8 cellular contexts compared by ENCODE assay signal in the genomic region with DNA sequence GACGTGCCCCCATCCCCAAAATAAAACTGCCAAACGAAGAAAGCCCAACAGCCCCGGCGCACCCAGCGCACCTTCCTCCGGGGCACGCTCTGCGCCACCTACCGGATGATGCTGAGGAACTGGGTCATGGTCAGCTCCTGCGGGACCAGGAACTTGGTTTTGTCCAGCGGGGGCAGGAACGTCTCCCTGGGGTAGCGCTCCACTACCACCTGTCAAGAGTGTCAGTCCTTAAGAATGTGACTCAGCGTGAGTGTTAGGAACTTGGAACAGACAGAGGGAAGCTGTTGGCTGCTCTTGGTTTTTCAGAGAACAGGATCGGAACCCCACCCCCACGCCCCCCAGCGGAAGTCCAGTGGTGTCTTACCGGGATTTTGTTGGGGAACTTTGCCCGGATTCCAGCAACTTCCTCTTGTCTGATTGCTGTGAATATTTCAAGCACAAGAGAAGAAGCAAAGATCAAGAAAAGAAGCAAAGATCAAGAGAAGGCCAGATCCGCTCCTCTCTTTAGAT. TPM values are rescaled to one million over a fixed set of nuclear protein-coding genes. Genes with fewer than 3 reads are reported as not detected.
DNase-seq lines count a peak whose midpoint lies in the region; ATAC-seq and TF ChIP-seq lines count a peak whose summit lies in the region.

No MANE protein-coding gene starts in this region.

- peak; percentile 84 for TF ChIP-seq CTCF in PC-3 (conservative IDR thresholded peaks at IDR 0.05; ENCODE audit: low read depth, low read length)
- TF ChIP-seq CTCF in nephron (IDR thresholded peaks at IDR 0.05; ENCODE audit: unreplicated experiment in 3 of 3), result peak; percentile 67 to 75 (median 72)

- CTCF ChIA-PET in PC-3 (lab: Charles Lee), result interaction anchor here (0.5 kb wide), 1 partner anchor 851 kb away, joined by 3 read pairs; no protein-coding TSS in a partner anchor

- no peak overlapping the region for H3K27ac Mint-ChIP-seq in activated T-cell treated with anti-CD3 and anti-CD28 coated beads, Interleukin-2, amount 50 U/mL, for 72 hours
- peak overlapping the region; percentile 78 to 91 (median 89) for H3K27ac Mint-ChIP-seq in nephron

- no peaks in the 10 kb centered on the region for H3K9me2 ChIP-seq in PC-3 (replicated peaks; ENCODE audit: low read length)

- H3K9me3 Mint-ChIP-seq in activated T-cell treated with anti-CD3 and anti-CD28 coated beads, Interleukin-2, amount 50 U/mL, for 72 hours, result no peaks in the 10 kb centered on the region
- H3K9me3 Mint-ChIP-seq in nephron, result no peaks in the 10 kb centered on the region

- POLR2A ChIA-PET in PC-3 (lab: Charles Lee; ENCODE audit: unreplicated experiment), result no interaction called here

- no peaks in the 10 kb centered on the region for H3F3A ChIP-seq in PC-3 (ENCODE audit: low read length, unreplicated experiment)

- intact Hi-C loops in PC-3 (cut with micrococcal nuclease), result no loop called here

- ATAC-seq in GM18520 (IDR thresholded peaks at IDR 0.05; ENCODE audit: unreplicated experiment) (peak; percentile 57), HG02970 (IDR thresholded peaks at IDR 0.05; ENCODE audit: low FRiP score, unreplicated experiment) (peak; percentile 72), PC-3 (peak; percentile 95)
- ATAC-seq in activated T-cell treated with anti-CD3 and anti-CD28 coated beads, Interleukin-2, amount 50 U/mL, for 72 hours (replicated peaks in 1 of 2), result peak; percentile 81 to 88
- ATAC-seq in stimulated activated naive CD8-positive, alpha-beta T cell treated with anti-CD3 and anti-CD28 coated beads, Interleukin-15, Interleukin-2, amounts not matched to agents 100 U/mL and 50 U/mL, for 24 hours, result peak; percentile 77

- peak; percentile 94 for DNase-seq in PC-3
- peak; percentile 52 to 65 for DNase-seq in activated T-cell treated with anti-CD3 and anti-CD28 coated beads, Interleukin-2, amount 50 U/mL, for 72 hours
- peak; percentile 65 for DNase-seq in fibroblast of peridontal ligament (ENCODE audit: extremely low read depth)
- peak; percentile 66 for DNase-seq in stimulated activated naive CD8-positive, alpha-beta T cell treated with anti-CD3 and anti-CD28 coated beads, Interleukin-15, Interleukin-2, amounts not matched to agents 100 U/mL and 50 U/mL, for 24 hours
- no peak for DNase-seq in cerebellar nuclear complex (lab: John Stamatoyannopoulos, UW)

- no peaks in the 10 kb centered on the region for H3K79me2 ChIP-seq in PC-3 (ENCODE audit: low read length)

- no peaks in the 10 kb centered on the region for H3K36me3 Mint-ChIP-seq in activated T-cell treated with anti-CD3 and anti-CD28 coated beads, Interleukin-2, amount 50 U/mL, for 72 hours (ENCODE audit: insufficient read depth in 2 of 2)
- no peaks in the 10 kb centered on the region for H3K36me3 Mint-ChIP-seq in nephron (ENCODE audit: low read depth)

- no peaks in the 10 kb centered on the region for H3K27me3 ChIP-seq in PC-3 (ENCODE audit: low read length)

- H2AFZ ChIP-seq in PC-3 (ENCODE audit: low read length), result peak overlapping the region; percentile 77

- H4K20me1 ChIP-seq in PC-3 (ENCODE audit: low read length), result no peaks in the 10 kb centered on the region

- peaks cover 19% of the 10 kb centered on the region for H3K4me1 ChIP-seq in PC-3 (ENCODE audit: insufficient read depth, low read length)

- H3K9me3 ChIP-seq in PC-3 (ENCODE audit: low read length), result no peaks in the 10 kb centered on the region

- peak overlapping the region; percentile 76 to 79 for H3K4me3 Mint-ChIP-seq in activated T-cell treated with anti-CD3 and anti-CD28 coated beads, Interleukin-2, amount 50 U/mL, for 72 hours
- H3K4me3 Mint-ChIP-seq in nephron, result peak overlapping the region; percentile 63 to 78 (median 64)

- peak overlapping the region; percentile 55 for H3K4me2 ChIP-seq in PC-3 (ENCODE audit: low read length)

- H3K36me3 ChIP-seq in PC-3 (ENCODE audit: low read depth, low read length), result no peaks in the 10 kb centered on the region

- H3K27ac ChIP-seq in PC-3 (ENCODE audit: low read length), result peak overlapping the region; percentile 32; the same call in 1 of the 2 replicates

- no peaks in the 10 kb centered on the region for H3K27me3 Mint-ChIP-seq in activated T-cell treated with anti-CD3 and anti-CD28 coated beads, Interleukin-2, amount 50 U/mL, for 72 hours (ENCODE audit: low read depth)
- H3K27me3 Mint-ChIP-seq in nephron (ENCODE audit: low read depth), result peaks cover 16% of the 10 kb centered on the region

- no peak overlapping the region for H3K9ac ChIP-seq in PC-3 (ENCODE audit: low read length)

- peak overlapping the region; percentile 22; the same call in 1 of the 2 replicates for H3K4me3 ChIP-seq in PC-3 (ENCODE audit: low read length)

- H3K4me1 Mint-ChIP-seq in activated T-cell treated with anti-CD3 and anti-CD28 coated beads, Interleukin-2, amount 50 U/mL, for 72 hours (ENCODE audit: low read depth), result peaks cover 5% of the 10 kb centered on the region
- peaks cover 35% of the 10 kb centered on the region for H3K4me1 Mint-ChIP-seq in nephron

- no TSS peak for BruUV-seq in PC-3 (replicated peaks; lab: Mats Ljungman, UMichigan)

RNA-seq across cellular contexts. Expression of a gene that starts 0.4 kb away (rescaled TPM):
- not detected in 2 replicates for total RNA-seq in PC-3 (2014; rRNA removed)
- not detected for total RNA-seq in activated T-cell treated with anti-CD3 and anti-CD28 coated beads, Interleukin-2, amount 50 U/mL, for 72 hours

RNA-seq across cellular contexts. Expression of a gene that starts 40.9 kb away (rescaled TPM):
- total RNA-seq in PC-3 (2014; rRNA removed), result not detected in 2 replicates
- not detected for total RNA-seq in activated T-cell treated with anti-CD3 and anti-CD28 coated beads, Interleukin-2, amount 50 U/mL, for 72 hours

Comparison
In these comparisons a context has a peak if more than half of its experiments do, and no peak if none do; other contexts are left out.
1. DNase-seq: peak in PC-3 (single experiment), activated T-cell treated with anti-CD3 and anti-CD28 coated beads, Interleukin-2, amount 50 U/mL, for 72 hours (2 of 2), fibroblast of peridontal ligament (single experiment) and stimulated activated naive CD8-positive, alpha-beta T cell treated with anti-CD3 and anti-CD28 coated beads, Interleukin-15, Interleukin-2, amounts not matched to agents 100 U/mL and 50 U/mL, for 24 hours (single experiment); none in cerebellar nuclear complex (0 of 2).
2. Peak in every context shown above with its lines, with median percentiles within 50 percentile points of each other: ATAC-seq.